In genomic region chr1:243801378-243801777, GRCh38 we compare ENCODE assay signal across 21 cellular contexts.
"Had no signal": no experiment of that assay in that cellular context is flagged by ENCODE, and none has a peak within 500 bp of the region (broad histone marks: within the 10 kb centered on the region; RNA-seq: fewer than 3 reads in every experiment).

No MANE protein-coding gene starts in this region.

- DNase-seq: activated CD4-positive, alpha-beta memory T cell treated with anti-CD3 and anti-CD28 coated beads for 36 hours; activated CD4-positive, alpha-beta T cell treated with anti-CD3 and anti-CD28 coated beads for 36 hours; activated CD4-positive, alpha-beta T cell treated with anti-CD3 and anti-CD28 coated beads, Interleukin-2, amount 10 ng/mL, durations not matched to agents 24 days and 14 days; activated CD4-positive, CD25-positive, alpha-beta regulatory T cell; activated CD4-positive, CD25-positive, alpha-beta regulatory T cell treated with anti-CD3 and anti-CD28 coated beads, Interleukin-2, amount 50 U/mL, for 72 hours; activated CD8-positive, alpha-beta memory T cell treated with anti-CD3 and anti-CD28 coated beads, Interleukin-2, amount 10 ng/mL, durations not matched to agents 7 days and 5 days; activated CD8-positive, alpha-beta memory T cell treated with anti-CD3 and anti-CD28 coated beads, Interleukin-2, amount 50 U/mL, for 4 hours; activated CD8-positive, alpha-beta T cell treated with anti-CD3 and anti-CD28 coated beads, Interleukin-2, amount 10 ng/mL, durations not matched to agents 7 days and 5 days; activated gamma-delta T cell; activated naive CD4-positive, alpha-beta T cell; activated naive CD4-positive, alpha-beta T cell treated with anti-CD3 and anti-CD28 coated beads, Interleukin-2, amount 10 ng/mL, durations not matched to agents 7 days and 5 days; activated naive CD8-positive, alpha-beta T cell treated with anti-CD3 and anti-CD28 coated beads, Interleukin-2, amount 10 ng/mL, durations not matched to agents 7 days and 5 days; activated T-cell treated with anti-CD3 and anti-CD28 coated beads, Interleukin-2, amount 50 U/mL, for 24 hours; activated T-cell treated with anti-CD3 and anti-CD28 coated beads, Interleukin-2, amount 50 U/mL, for 72 hours; central memory CD4-positive, alpha-beta T cell; cerebellar nuclear complex; colonic mucosa; effector CD8-positive, alpha-beta T cell; esophagus squamous epithelium; foreskin melanocyte; heart right ventricle had no signal
